8 cellular contexts compared by ENCODE assay signal in genomic region chr1:197917813-197918646, GRCh38. TPM values are rescaled to one million over a fixed set of nuclear protein-coding genes. Genes with fewer than 3 reads are reported as not detected.
DNase-seq lines count a peak whose midpoint lies in the region; ATAC-seq and TF ChIP-seq lines count a peak whose summit lies in the region.

No MANE protein-coding gene starts in this region.

- peaks cover 32% of the 10 kb centered on the region for H3K36me3 ChIP-seq in SK-N-MC (ENCODE audit: insufficient read depth, low read length)

- peak overlapping the region; percentile 64 for H3K4me3 Mint-ChIP-seq in osteocyte (ENCODE audit: unreplicated experiment)

- ATAC-seq in HG02588 (IDR thresholded peaks at IDR 0.05; ENCODE audit: unreplicated experiment) (no peak), HG03139 (IDR thresholded peaks at IDR 0.05; ENCODE audit: unreplicated experiment) (no peak)

- DNase-seq in GM12864 (ENCODE audit: low read depth) (no peak), SK-N-MC (ENCODE audit: low read depth, low spot score) (no peak), erythroblast (lab: John Stamatoyannopoulos, UW) (peak; percentile 45), osteocyte (ENCODE audit: extremely low spot score, unreplicated experiment) (no peak), epidermal melanocyte (ENCODE audit: insufficient read length, low spot score) (no peak), SKM-1 treated with dmso at 0.1 percent for 144 hours (lab: John Stamatoyannopoulos, UW; ENCODE audit: unreplicated experiment) (no peak)

- no peak for TF ChIP-seq POLR2A in erythroblast (IDR thresholded peaks at IDR 0.05; ENCODE audit: low read length)

- no peak for TF ChIP-seq CTCF in GM12864 (IDR thresholded peaks at IDR 0.05; ENCODE audit: low read depth, low read length, missing control alignments)
- TF ChIP-seq CTCF in osteocyte (IDR thresholded peaks at IDR 0.05): no peak

- peaks cover 99% of the 10 kb centered on the region for H3K27me3 Mint-ChIP-seq in osteocyte (ENCODE audit: unreplicated experiment)

- H3K4me3 ChIP-seq in GM12864 (ENCODE audit: low read depth, low read length) (peak overlapping the region; percentile 26), SK-N-MC (peak overlapping the region; percentile 93)

- H3K9me3 ChIP-seq in SK-N-MC (ENCODE audit: low read depth, low read length): no peaks in the 10 kb centered on the region

- H3K4me1 Mint-ChIP-seq in osteocyte (ENCODE audit: unreplicated experiment): peaks cover 49% of the 10 kb centered on the region

- H3K36me3 Mint-ChIP-seq in osteocyte (ENCODE audit: unreplicated experiment): peaks cover 3% of the 10 kb centered on the region

- peak overlapping the region; percentile 84 for H3K9ac ChIP-seq in SK-N-MC (ENCODE audit: insufficient read length)

- no peak overlapping the region for H3K27ac Mint-ChIP-seq in osteocyte (ENCODE audit: unreplicated experiment)

- no peak overlapping the region for H3K27ac ChIP-seq in SK-N-MC

- no peaks in the 10 kb centered on the region for H3K9me3 Mint-ChIP-seq in osteocyte (ENCODE audit: unreplicated experiment)

RNA-seq across cellular contexts. Expression of gene LHX9, which starts 0.9 kb away (rescaled TPM):
- not detected in 2 replicates for total RNA-seq in osteocyte

RNA-seq across cellular contexts. Expression of gene C1orf53, which starts 15.6 kb away (rescaled TPM):
- 2.1 and 2.6 TPM in 2 replicates for total RNA-seq in osteocyte

Comparison
In these comparisons a context has a peak if more than half of its experiments do, and no peak if none do; other contexts are left out.
1. DNase-seq: peak in erythroblast (2 of 2); none in GM12864 (single experiment), SK-N-MC (single experiment), osteocyte (single experiment), epidermal melanocyte (single experiment) and SKM-1 treated with dmso at 0.1 percent for 144 hours (single experiment).